Comparison of ENCODE assay signal across 7 cellular contexts in genomic region chr3:42831321-42831713, GRCh38. TPM values are rescaled to one million over a fixed set of nuclear protein-coding genes. Genes with fewer than 3 reads are reported as not detected.
DNase-seq lines count a peak whose midpoint lies in the region; ATAC-seq and TF ChIP-seq lines count a peak whose summit lies in the region.

No MANE protein-coding gene starts in this region.

- in situ Hi-C loops in KBM-7 (cut with MboI; ENCODE audit: low pct_unique_long_range_greater_than_20kb, low sequenced_read_pairs), result no loop called here

- 17 to 23% methylated on average over 3 of the region's 3 CpGs for WGBS in upper lobe of left lung, 2 donors

- peak; percentile 76 for TF ChIP-seq CTCF in GM12875 (IDR thresholded peaks at IDR 0.05; ENCODE audit: borderline replicate concordance, insufficient read depth, low read depth, low read length)
- peak; percentile 57 to 79 (median 70) for TF ChIP-seq CTCF in upper lobe of left lung (IDR thresholded peaks at IDR 0.05)

- H3K4me1 ChIP-seq in upper lobe of left lung, result peaks cover 0 to 5% (median 2%) of the 10 kb centered on the region in 4 donors

- H3K4me3 Mint-ChIP-seq in activated T-helper 2 cell treated with anti-CD3 and anti-CD28 coated beads, Interferon-gamma antibody, Interleukin-2, Interleukin-4, amounts not matched to agents 10 μg/mL and 5 μg/mL and 100 μg/mL, durations not matched to agents 14 hours and 24 hours and 36 hours (ENCODE audit: low read depth), result no peak overlapping the region

- H3K4me1 Mint-ChIP-seq in activated T-helper 2 cell treated with anti-CD3 and anti-CD28 coated beads, Interferon-gamma antibody, Interleukin-2, Interleukin-4, amounts not matched to agents 10 μg/mL and 5 μg/mL and 100 μg/mL, durations not matched to agents 14 hours and 24 hours and 36 hours (ENCODE audit: low read depth), result peaks cover 10% of the 10 kb centered on the region

- no peak for TF ChIP-seq EP300 in upper lobe of left lung (IDR thresholded peaks at IDR 0.05)

- TF ChIP-seq POLR2A in upper lobe of left lung (IDR thresholded peaks at IDR 0.05), result no peak

- H3K27ac ChIP-seq in upper lobe of left lung, result no peak overlapping the region

- DNase-seq in KBM-7 (peak; percentile 84), RPMI8226 (peak; percentile 85), globus pallidus (ENCODE audit: low spot score) (peak; percentile 80), pons (ENCODE audit: low spot score) (peak; percentile 77), upper lobe of left lung (peak in 1 of 2 donors; percentile 68)
- DNase-seq in activated T-helper 2 cell treated with anti-CD3 and anti-CD28 coated beads, Interferon-gamma antibody, Interleukin-2, Interleukin-4, amounts not matched to agents 10 μg/mL and 5 μg/mL and 100 μg/mL, durations not matched to agents 14 hours and 24 hours and 36 hours (ENCODE audit: low spot score), result peak; percentile 64

- H3K27me3 Mint-ChIP-seq in activated T-helper 2 cell treated with anti-CD3 and anti-CD28 coated beads, Interferon-gamma antibody, Interleukin-2, Interleukin-4, amounts not matched to agents 10 μg/mL and 5 μg/mL and 100 μg/mL, durations not matched to agents 14 hours and 24 hours and 36 hours (ENCODE audit: low read depth), result peaks cover 20% of the 10 kb centered on the region

- H3K9me3 ChIP-seq in upper lobe of left lung, result no peaks in the 10 kb centered on the region

- no peaks in the 10 kb centered on the region for H3K36me3 Mint-ChIP-seq in activated T-helper 2 cell treated with anti-CD3 and anti-CD28 coated beads, Interferon-gamma antibody, Interleukin-2, Interleukin-4, amounts not matched to agents 10 μg/mL and 5 μg/mL and 100 μg/mL, durations not matched to agents 14 hours and 24 hours and 36 hours (ENCODE audit: low read depth)

- H3K36me3 ChIP-seq in upper lobe of left lung, result no peaks in the 10 kb centered on the region

- H3K9me3 Mint-ChIP-seq in activated T-helper 2 cell treated with anti-CD3 and anti-CD28 coated beads, Interferon-gamma antibody, Interleukin-2, Interleukin-4, amounts not matched to agents 10 μg/mL and 5 μg/mL and 100 μg/mL, durations not matched to agents 14 hours and 24 hours and 36 hours, result no peaks in the 10 kb centered on the region

- H3K4me3 ChIP-seq in GM12875 (ENCODE audit: low read depth, low read length) (no peak overlapping the region), upper lobe of left lung (no peak overlapping the region)

- H3K27me3 ChIP-seq in upper lobe of left lung, result no peaks in the 10 kb centered on the region

- intact Hi-C loops in activated T-helper 2 cell treated with anti-CD3 and anti-CD28 coated beads, Interferon-gamma antibody, Interleukin-2, Interleukin-4, amounts not matched to agents 10 μg/mL and 5 μg/mL and 100 μg/mL, durations not matched to agents 14 hours and 24 hours and 36 hours (cut with micrococcal nuclease), result loop anchor here (1.0 to 2.0 kb wide), 2 partner anchors 50 to 51 kb away; no protein-coding TSS in a partner anchor

- no peak overlapping the region for H3K27ac Mint-ChIP-seq in activated T-helper 2 cell treated with anti-CD3 and anti-CD28 coated beads, Interferon-gamma antibody, Interleukin-2, Interleukin-4, amounts not matched to agents 10 μg/mL and 5 μg/mL and 100 μg/mL, durations not matched to agents 14 hours and 24 hours and 36 hours

- peak; percentile 62 to 91 for ATAC-seq in upper lobe of left lung (ENCODE audit: low FRiP score in 2 of 2)

RNA-seq across cellular contexts. Expression of gene ACKR2, which starts 22.1 kb away (rescaled TPM):
- 0.44 and 1.0 TPM in 2 replicates for total RNA-seq in activated T-helper 2 cell treated with anti-CD3 and anti-CD28 coated beads, Interferon-gamma antibody, Interleukin-2, Interleukin-4, amounts not matched to agents 10 μg/mL and 5 μg/mL and 100 μg/mL, durations not matched to agents 14 hours and 24 hours and 36 hours
- total RNA-seq in upper lobe of left lung, result 1 to 10 TPM in 5 of 6 donors, not detected in 1; 1.1 to 8.2 (median 2.3) TPM

RNA-seq across cellular contexts. Expression of gene HIGD1A, which starts 27.0 kb away (rescaled TPM):
- total RNA-seq in activated T-helper 2 cell treated with anti-CD3 and anti-CD28 coated beads, Interferon-gamma antibody, Interleukin-2, Interleukin-4, amounts not matched to agents 10 μg/mL and 5 μg/mL and 100 μg/mL, durations not matched to agents 14 hours and 24 hours and 36 hours, result 85.9 and 88.5 TPM in 2 replicates
- 100 to 1,000 TPM in 2 of 6 donors, 10 to 100 TPM in 4; 26.2 to 108 (median 73.3) TPM for total RNA-seq in upper lobe of left lung

RNA-seq across cellular contexts. Expression of gene CYP8B1, which starts 44.4 kb away (rescaled TPM):
- total RNA-seq in activated T-helper 2 cell treated with anti-CD3 and anti-CD28 coated beads, Interferon-gamma antibody, Interleukin-2, Interleukin-4, amounts not matched to agents 10 μg/mL and 5 μg/mL and 100 μg/mL, durations not matched to agents 14 hours and 24 hours and 36 hours, result not detected in 2 replicates
- under 1 TPM in 2 of 6 donors, not detected in 4; 0.13 to 0.14 TPM for total RNA-seq in upper lobe of left lung

RNA-seq across cellular contexts. Expression of gene CCDC13, which starts 58.3 kb away (rescaled TPM):
- 0.44 TPM in 1 of 2 replicates, not detected in the other for total RNA-seq in activated T-helper 2 cell treated with anti-CD3 and anti-CD28 coated beads, Interferon-gamma antibody, Interleukin-2, Interleukin-4, amounts not matched to agents 10 μg/mL and 5 μg/mL and 100 μg/mL, durations not matched to agents 14 hours and 24 hours and 36 hours
- total RNA-seq in upper lobe of left lung, result 10 to 100 TPM in 1 of 6 donors, 1 to 10 TPM in 5; 2.1 to 12.8 (median 3.0) TPM
